Comparison of ENCODE assay signal across 1 cellular context in the genomic region with DNA sequence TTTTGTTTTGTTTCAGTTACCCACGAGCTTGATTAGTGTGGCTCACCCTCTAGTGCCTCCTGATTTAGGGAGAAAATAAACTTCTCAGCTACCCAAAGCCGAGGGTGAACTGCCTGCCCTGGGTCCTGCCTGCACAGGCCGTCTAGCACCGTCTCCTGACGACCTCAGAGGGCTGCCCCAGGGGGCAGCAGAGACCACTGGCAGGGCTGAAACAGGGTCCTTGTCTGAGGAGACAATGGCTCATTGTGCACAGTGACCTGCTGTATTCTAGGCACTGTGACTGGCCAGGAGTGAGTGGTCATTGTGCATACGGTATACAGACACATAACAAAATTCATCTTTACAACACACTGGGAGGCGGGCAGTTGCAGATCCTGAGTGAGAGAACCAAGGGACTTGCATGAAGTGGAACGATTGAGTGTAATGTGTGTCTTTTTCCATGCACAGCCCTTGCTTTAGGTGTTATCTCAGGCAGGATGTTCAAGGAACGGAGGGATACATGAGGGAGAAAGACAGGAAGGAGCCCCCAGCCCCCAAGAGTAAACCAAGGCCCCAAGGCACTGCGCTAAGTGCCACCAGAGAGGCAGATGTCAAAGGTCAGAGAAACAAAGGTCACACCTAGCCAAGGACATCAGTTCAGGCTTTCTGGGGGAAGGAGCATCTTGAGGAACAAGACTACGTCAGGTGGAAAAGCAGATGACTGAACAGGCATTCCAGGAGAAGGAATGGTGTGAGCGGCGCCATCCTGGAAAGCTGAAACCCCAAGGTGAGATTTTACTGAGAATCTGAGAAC.
TF ChIP-seq lines count a peak whose summit lies in the region.

No MANE protein-coding gene starts in this region.

TF ChIP-seq in WTC11, 78 proteins besides CTCF, POLR2A, EP300 and RAD21 (continued from another document):
- TF ChIP-seq, protein P1, sequence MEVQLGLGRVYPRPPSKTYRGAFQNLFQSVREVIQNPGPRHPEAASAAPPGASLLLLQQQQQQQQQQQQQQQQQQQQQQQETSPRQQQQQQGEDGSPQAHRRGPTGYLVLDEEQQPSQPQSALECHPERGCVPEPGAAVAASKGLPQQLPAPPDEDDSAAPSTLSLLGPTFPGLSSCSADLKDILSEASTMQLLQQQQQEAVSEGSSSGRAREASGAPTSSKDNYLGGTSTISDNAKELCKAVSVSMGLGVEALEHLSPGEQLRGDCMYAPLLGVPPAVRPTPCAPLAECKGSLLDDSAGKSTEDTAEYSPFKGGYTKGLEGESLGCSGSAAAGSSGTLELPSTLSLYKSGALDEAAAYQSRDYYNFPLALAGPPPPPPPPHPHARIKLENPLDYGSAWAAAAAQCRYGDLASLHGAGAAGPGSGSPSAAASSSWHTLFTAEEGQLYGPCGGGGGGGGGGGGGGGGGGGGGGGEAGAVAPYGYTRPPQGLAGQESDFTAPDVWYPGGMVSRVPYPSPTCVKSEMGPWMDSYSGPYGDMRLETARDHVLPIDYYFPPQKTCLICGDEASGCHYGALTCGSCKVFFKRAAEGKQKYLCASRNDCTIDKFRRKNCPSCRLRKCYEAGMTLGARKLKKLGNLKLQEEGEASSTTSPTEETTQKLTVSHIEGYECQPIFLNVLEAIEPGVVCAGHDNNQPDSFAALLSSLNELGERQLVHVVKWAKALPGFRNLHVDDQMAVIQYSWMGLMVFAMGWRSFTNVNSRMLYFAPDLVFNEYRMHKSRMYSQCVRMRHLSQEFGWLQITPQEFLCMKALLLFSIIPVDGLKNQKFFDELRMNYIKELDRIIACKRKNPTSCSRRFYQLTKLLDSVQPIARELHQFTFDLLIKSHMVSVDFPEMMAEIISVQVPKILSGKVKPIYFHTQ (CRISPR knock-in tag; IDR thresholded peaks at IDR 0.05), result no peak
- TF ChIP-seq CREM (CRISPR knock-in tag; IDR thresholded peaks at IDR 0.05), result no peak
TF ChIP-seq in WTC11: peak in this region for 0.
